ENCODE assay signal across 1 cellular context in the genomic region with DNA sequence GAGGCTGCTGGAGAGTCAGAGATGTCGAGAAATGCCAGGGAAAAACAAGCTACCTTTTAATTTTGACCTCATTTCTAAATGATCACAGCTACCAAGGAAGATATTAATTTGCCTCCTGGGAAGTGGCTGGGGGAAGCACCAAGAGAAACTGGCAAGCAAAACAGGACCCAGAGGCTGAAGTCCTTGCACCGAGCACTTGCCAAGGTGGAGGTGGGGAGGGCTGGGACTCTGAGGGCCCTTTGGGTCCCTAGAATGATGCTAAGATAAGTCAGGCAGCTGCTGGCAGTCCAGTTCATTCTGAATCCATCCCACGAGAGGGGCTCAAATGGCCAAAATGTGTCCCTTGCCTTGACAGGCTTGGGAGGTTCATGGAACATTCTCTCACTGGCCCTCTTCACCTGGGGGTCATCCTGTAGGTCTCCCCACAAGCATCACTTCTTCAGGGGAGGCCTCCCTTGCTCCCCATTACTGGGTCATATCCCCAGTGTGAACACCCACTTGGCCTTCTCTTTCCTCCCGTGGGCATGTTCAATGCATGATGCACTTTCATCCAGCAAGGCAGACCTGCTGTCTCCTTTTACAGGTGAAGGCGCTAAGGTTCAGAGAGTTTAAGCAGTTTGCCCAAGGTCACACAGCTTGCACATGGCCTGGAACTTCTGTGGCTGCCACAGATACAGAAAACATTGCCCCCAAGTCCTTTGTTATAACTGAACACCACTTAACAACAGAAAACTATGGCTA.
TF ChIP-seq lines count a peak whose summit lies in the region.

No MANE protein-coding gene starts in this region.

TF ChIP-seq in H1, 55 proteins besides CTCF, POLR2A, EP300 and RAD21:
- peak; percentile 62; the same call in 1 of the 2 replicates for TF ChIP-seq KDM1A (IDR thresholded peaks at IDR 0.05; ENCODE audit: borderline replicate concordance, low read length)
- no peak for TF ChIP-seq TEAD4 (IDR thresholded peaks at IDR 0.05; ENCODE audit: low read depth, low read length)
